ENCODE assay signal across 1 cellular context in the genomic region with DNA sequence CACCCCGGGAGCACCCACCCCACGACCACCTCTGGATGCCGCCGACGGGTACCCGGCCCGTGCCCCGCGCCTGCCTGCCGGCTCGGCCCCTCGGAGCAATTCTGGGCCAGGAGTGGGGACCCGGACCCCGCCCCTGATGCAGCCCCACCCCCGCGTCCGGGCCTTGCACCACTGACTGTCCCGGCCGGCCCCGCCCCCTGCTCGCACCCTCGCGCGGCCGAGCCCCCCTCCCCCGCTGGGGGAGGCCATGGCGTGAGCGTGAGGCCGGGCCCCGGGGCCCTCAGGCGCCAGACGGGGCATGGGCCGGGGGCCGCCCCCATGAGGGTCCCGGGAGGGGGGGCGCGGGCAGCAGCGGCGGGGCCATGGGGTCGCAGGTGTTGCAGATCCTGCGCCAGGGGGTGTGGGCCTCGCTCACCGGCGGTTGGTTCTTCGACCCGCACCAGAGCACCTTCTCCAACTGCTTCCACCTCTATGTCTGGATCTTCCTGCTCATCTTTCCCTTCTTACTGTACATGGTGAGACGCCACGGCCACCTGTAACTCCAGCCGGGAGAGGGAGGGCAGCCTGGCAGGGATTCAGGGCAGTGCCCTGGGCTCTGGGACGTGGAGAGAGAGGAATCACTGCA.
TF ChIP-seq lines count a peak whose summit lies in the region.

No MANE protein-coding gene starts in this region.

TF ChIP-seq in H1, 55 proteins besides CTCF, POLR2A, EP300 and RAD21:
- TF ChIP-seq KDM4A (IDR thresholded peaks at IDR 0.05; ENCODE audit: low read depth, low read length, severe bottlenecking), result no peak
- no peak for TF ChIP-seq KDM5A (IDR thresholded peaks at IDR 0.05; ENCODE audit: low read length)
- TF ChIP-seq SIN3A (conservative IDR thresholded peaks at IDR 0.05 in 1 of 2, IDR thresholded peaks at IDR 0.05 in 1 of 2; ENCODE audit: low read depth in 1 of 2, low read length in 2 of 2), result peak in 1 of 2 experiments; percentile 52; a peak in 1 of 4 replicates
